8 cellular contexts compared by ENCODE assay signal in the genomic region with DNA sequence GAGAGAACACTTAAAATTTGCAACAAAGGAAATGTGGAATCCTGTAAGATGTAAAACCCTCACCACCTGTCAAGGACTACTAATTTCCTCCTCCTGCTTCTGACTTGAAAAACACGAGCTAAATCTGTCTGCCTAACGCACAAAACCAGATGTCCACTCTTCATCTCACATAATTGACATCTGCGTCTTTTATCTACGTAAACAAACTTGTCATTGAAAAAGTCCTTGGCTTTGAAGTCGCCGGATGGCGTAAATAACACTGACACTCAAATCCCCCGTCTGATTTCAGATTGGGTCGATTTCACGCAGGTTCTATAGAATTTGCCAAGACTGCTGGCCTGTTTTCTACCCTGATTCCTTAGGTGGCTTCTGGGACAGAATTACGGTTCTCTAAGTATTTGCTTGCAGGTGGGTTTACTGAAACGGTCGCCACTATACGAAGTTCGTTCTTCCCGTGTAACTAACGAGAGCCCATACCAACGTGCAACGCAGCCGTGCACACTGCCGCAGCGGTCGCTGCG. TPM values are rescaled to one million over a fixed set of nuclear protein-coding genes. Genes with fewer than 3 reads are reported as not detected.
DNase-seq lines count a peak whose midpoint lies in the region; ATAC-seq and TF ChIP-seq lines count a peak whose summit lies in the region.

No MANE protein-coding gene starts in this region.

- peaks cover 21% of the 10 kb centered on the region for H3K4me1 Mint-ChIP-seq in mesothelial cell of epicardium

- H3K4me3 Mint-ChIP-seq in mesothelial cell of epicardium = peak overlapping the region; percentile 95

- H3K27me3 Mint-ChIP-seq in mesothelial cell of epicardium (ENCODE audit: low read depth) = no peaks in the 10 kb centered on the region

- peak overlapping the region; percentile 99 for H3K27ac Mint-ChIP-seq in mesothelial cell of epicardium

- TF ChIP-seq CTCF in choroid plexus epithelial cell (conservative IDR thresholded peaks at IDR 0.05; ENCODE audit: low read depth, low read length) = no peak
- TF ChIP-seq CTCF in mesothelial cell of epicardium (IDR thresholded peaks at IDR 0.05; ENCODE audit: unreplicated experiment) = no peak

- DNase-seq in DMS79 treated with DMSO at 0.1 percent for 48 hours (lab: John Stamatoyannopoulos, UW) (peak; percentile 61), DMS79 (lab: John Stamatoyannopoulos, UW) (no peak), NCI-H69 (lab: John Stamatoyannopoulos, UW) (peak; percentile 64), choroid plexus epithelial cell (ENCODE audit: low read depth) (no peak), mesothelial cell of epicardium (ENCODE audit: low spot score in 2 of 2, unreplicated experiment in 2 of 2) (no peak), SW480 (ENCODE audit: low spot score) (no peak), AG08396 (ENCODE audit: low spot score) (no peak)

- peak; percentile 2 for ATAC-seq in HG02571 (IDR thresholded peaks at IDR 0.05; ENCODE audit: unreplicated experiment)

- H3K9me3 Mint-ChIP-seq in mesothelial cell of epicardium = peaks cover under 1% of the 10 kb centered on the region

- H3K4me3 ChIP-seq in choroid plexus epithelial cell (ENCODE audit: low read depth, low read length) = peak overlapping the region; percentile 98

- H3K36me3 Mint-ChIP-seq in mesothelial cell of epicardium = peaks cover 2% of the 10 kb centered on the region

RNA-seq across cellular contexts. Expression of a gene that starts 0.5 kb away (rescaled TPM):
- 22.5 to 26.0 TPM (median 26.0 TPM) in 3 replicates for total RNA-seq in mesothelial cell of epicardium

RNA-seq across cellular contexts. Expression of a gene that starts 15.2 kb away (rescaled TPM):
- total RNA-seq in mesothelial cell of epicardium = 91.8 to 102 TPM (median 96.4 TPM) in 3 replicates

RNA-seq across cellular contexts. Expression of a gene that starts 15.7 kb away (rescaled TPM):
- total RNA-seq in mesothelial cell of epicardium = 326 to 341 TPM (median 337 TPM) in 3 replicates

Comparison
In these comparisons a context has a peak if more than half of its experiments do, and no peak if none do; other contexts are left out.
1. DNase-seq: peak in DMS79 treated with DMSO at 0.1 percent for 48 hours (single experiment) and NCI-H69 (single experiment); none in DMS79 (single experiment), choroid plexus epithelial cell (single experiment), mesothelial cell of epicardium (0 of 2), SW480 (single experiment) and AG08396 (single experiment).